13 cellular contexts compared by ENCODE assay signal in the genomic region with DNA sequence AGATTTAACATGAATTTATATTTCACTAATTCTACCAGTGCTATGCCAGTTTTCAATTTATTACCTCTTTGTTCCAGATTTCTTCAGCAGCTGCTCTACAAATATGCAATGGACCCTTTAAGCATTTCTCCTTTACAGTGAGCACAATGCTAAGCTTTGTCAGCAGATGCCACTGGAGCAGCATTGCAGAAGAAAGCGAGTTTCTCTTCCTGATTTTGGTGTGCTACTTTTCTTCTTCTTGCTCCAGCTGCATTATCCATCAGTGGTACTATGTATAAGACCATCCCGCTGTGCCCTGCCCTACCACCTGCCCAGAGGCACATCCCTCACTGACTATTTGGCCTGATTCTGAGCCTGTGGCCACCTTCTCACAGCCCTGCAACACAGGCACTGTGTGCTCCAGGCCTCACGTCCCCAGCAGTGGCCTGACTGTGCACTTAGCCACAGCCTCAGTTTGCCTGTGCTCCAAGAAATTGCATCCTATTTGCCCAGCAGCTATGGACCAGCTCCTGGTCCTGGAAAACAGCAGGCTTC.
A peak's percentile ranks its signal among the peaks of the same experiment; 100 is the strongest.
DNase-seq lines count a peak whose midpoint lies in the region; ATAC-seq, FAIRE-seq and TF ChIP-seq lines count a peak whose summit lies in the region.
"Had no signal": no experiment of that assay in that cellular context is flagged by ENCODE, and none has a peak within 500 bp of the region (broad histone marks: within the 10 kb centered on the region; RNA-seq: fewer than 3 reads in every experiment).

No MANE protein-coding gene starts in this region.

- TF ChIP-seq CTCF in GM12865 (IDR thresholded peaks at IDR 0.05; ENCODE audit: insufficient read depth, low read depth, low read length, missing control alignments) (peak; percentile 30), GM20000 (IDR thresholded peaks at IDR 0.05; ENCODE audit: extremely low read depth, missing control alignments) (peak; percentile 5), D721Med (IDR thresholded peaks at IDR 0.05; ENCODE audit: insufficient read depth, missing control alignments) (no peak)
- TF ChIP-seq CTCF in activated CD8-positive, alpha-beta T cell treated with anti-CD3 and anti-CD28 coated beads for 36 hours (IDR thresholded peaks at IDR 0.05) = no peak

- no peaks in the 10 kb centered on the region for H3K9me3 Mint-ChIP-seq in activated CD8-positive, alpha-beta T cell treated with anti-CD3 and anti-CD28 coated beads for 36 hours

- no peaks in the 10 kb centered on the region for H3K27me3 Mint-ChIP-seq in activated CD8-positive, alpha-beta T cell treated with anti-CD3 and anti-CD28 coated beads for 36 hours

- ATAC-seq in HG03175 (IDR thresholded peaks at IDR 0.05; ENCODE audit: unreplicated experiment) = peak; percentile 45
- ATAC-seq in activated CD8-positive, alpha-beta T cell treated with anti-CD3 and anti-CD28 coated beads for 36 hours = no peak
- ATAC-seq: psoas muscle had no signal

- CTCF ChIA-PET in activated CD8-positive, alpha-beta T cell treated with anti-CD3 and anti-CD28 coated beads for 36 hours (lab: Charles Lee) = interaction anchor here (1.0 to 15.1 kb wide), 8 partner anchors 9 to 152 kb away, joined by 3 to 360 read pairs (median 6); a partner anchor contains a TSS

- FAIRE-seq in D721Med (lab: Jason Lieb, UNC) = no peak
- FAIRE-seq: keratinocyte had no signal

- no peak overlapping the region for H3K4me3 Mint-ChIP-seq in activated CD8-positive, alpha-beta T cell treated with anti-CD3 and anti-CD28 coated beads for 36 hours

- H3K36me3 Mint-ChIP-seq in activated CD8-positive, alpha-beta T cell treated with anti-CD3 and anti-CD28 coated beads for 36 hours (ENCODE audit: low read depth) = no peaks in the 10 kb centered on the region

- H3K4me3 ChIP-seq in GM12865 (ENCODE audit: low read depth, low read length) = no peak overlapping the region
- H3K4me3 ChIP-seq: BLaER1, esophagus muscularis mucosa, psoas muscle had no signal

- peaks cover 16% of the 10 kb centered on the region for H3K4me1 Mint-ChIP-seq in activated CD8-positive, alpha-beta T cell treated with anti-CD3 and anti-CD28 coated beads for 36 hours (ENCODE audit: low read depth)

- H3K27ac Mint-ChIP-seq in activated CD8-positive, alpha-beta T cell treated with anti-CD3 and anti-CD28 coated beads for 36 hours = peak overlapping the region; percentile 28

- DNase-seq in GM12865 (ENCODE audit: low read depth) = peak; percentile 55
- DNase-seq in GM20000 (ENCODE audit: low spot score) = no peak
- DNase-seq in activated CD8-positive, alpha-beta T cell treated with anti-CD3 and anti-CD28 coated beads for 36 hours = no peak
- DNase-seq in kidney tubule cell (ENCODE audit: low spot score) = no peak
- no peak for DNase-seq in D721Med (ENCODE audit: insufficient read length, low spot score)
- DNase-seq in cerebellar nuclear complex (lab: John Stamatoyannopoulos, UW) = no peak
- DNase-seq in DMS 273 (lab: John Stamatoyannopoulos, UW; ENCODE audit: unreplicated experiment) = no peak
- DNase-seq: activated CD4-positive, CD25-positive, alpha-beta regulatory T cell treated with anti-CD3 and anti-CD28 coated beads, Interleukin-2, amount 50 U/mL, for 72 hours; psoas muscle had no signal

- POLR2A ChIA-PET in activated CD8-positive, alpha-beta T cell treated with anti-CD3 and anti-CD28 coated beads for 36 hours (lab: Charles Lee) = interaction anchor here (0.9 to 2.7 kb wide), 3 partner anchors 12 to 25 kb away, joined by 3 to 9 read pairs (median 3); no protein-coding TSS in a partner anchor

- intact Hi-C loops in activated CD8-positive, alpha-beta T cell treated with anti-CD3 and anti-CD28 coated beads for 36 hours (cut with micrococcal nuclease) = no loop called here

Comparison
In these comparisons a context has a peak if more than half of its experiments do, and no peak if none do; other contexts are left out.
1. CTCF ChIP-seq: peak in GM12865 (single experiment) and GM20000 (single experiment); none in activated CD8-positive, alpha-beta T cell treated with anti-CD3 and anti-CD28 coated beads for 36 hours (single experiment) and D721Med (single experiment).